Comparison of ENCODE assay signal across 13 cellular contexts in genomic region chr3:14210843-14211594, GRCh38. TPM values are rescaled to one million over a fixed set of nuclear protein-coding genes. Genes with fewer than 3 reads are reported as not detected.
A peak's percentile ranks its signal among the peaks of the same experiment; 100 is the strongest.
DNase-seq lines count a peak whose midpoint lies in the region; ATAC-seq and TF ChIP-seq lines count a peak whose summit lies in the region.
"Had no signal": no experiment of that assay in that cellular context is flagged by ENCODE, and none has a peak within 500 bp of the region (broad histone marks: within the 10 kb centered on the region; RNA-seq: fewer than 3 reads in every experiment).

No MANE protein-coding gene starts in this region.

- no peaks in the 10 kb centered on the region for H3K9me3 ChIP-seq in esophagus muscularis mucosa

- no peak overlapping the region for H3K27ac Mint-ChIP-seq in T-helper 2 cell treated with Interferon-gamma antibody and Interleukin-4, amounts not matched to agents 5 μg/mL and 100 μg/mL, for 36 hours
- H3K27ac Mint-ChIP-seq: activated naive CD8-positive, alpha-beta T cell treated with anti-CD3 and anti-CD28 coated beads, Interleukin-2, amount 10 ng/mL, durations not matched to agents 7 days and 5 days; stimulated activated naive B cell treated with anti-CD40 and anti-IgM and Interleukin-4, amounts not matched to agents 10 μg/mL and 1 μg/mL and 100 μg/mL, for 72 hours had no signal

- no peaks in the 10 kb centered on the region for H3K36me3 Mint-ChIP-seq in T-helper 2 cell treated with Interferon-gamma antibody and Interleukin-4, amounts not matched to agents 5 μg/mL and 100 μg/mL, for 36 hours (ENCODE audit: low read depth)
- H3K36me3 Mint-ChIP-seq: activated naive CD8-positive, alpha-beta T cell treated with anti-CD3 and anti-CD28 coated beads, Interleukin-2, amount 10 ng/mL, durations not matched to agents 7 days and 5 days; stimulated activated naive B cell treated with anti-CD40 and anti-IgM and Interleukin-4, amounts not matched to agents 10 μg/mL and 1 μg/mL and 100 μg/mL, for 72 hours had no signal

- TF ChIP-seq CTCF in BJ (IDR thresholded peaks at IDR 0.05; ENCODE audit: insufficient read depth, low read depth, low read length) (no peak), esophagus muscularis mucosa (IDR thresholded peaks at IDR 0.05) (no peak), omental fat pad (IDR thresholded peaks at IDR 0.05) (no peak)

- no peak overlapping the region for H3K4me3 ChIP-seq in BJ (ENCODE audit: low read depth, low read length)
- H3K4me3 ChIP-seq in esophagus muscularis mucosa, result no peak overlapping the region

- POLR2A ChIA-PET in BJ (lab: Charles Lee), result interaction anchor here (0.6 to 1.4 kb wide), 5 partner anchors 21 to 1547 kb away, joined by 3 to 8 read pairs (median 6); partner anchors contain the start of genes LSM3 and XPC

- DNase-seq in BJ (ENCODE audit: low read depth), result peak; percentile 99
- peak; percentile 15 for DNase-seq in NCI-H2227 (lab: John Stamatoyannopoulos, UW; ENCODE audit: unreplicated experiment)
- DNase-seq in esophagus muscularis mucosa (ENCODE audit: extremely low spot score), result peak; percentile 14
- no peak for DNase-seq in omental fat pad (ENCODE audit: low spot score)
- no peak for DNase-seq in T-helper 2 cell treated with Interferon-gamma antibody and Interleukin-4, amounts not matched to agents 5 μg/mL and 100 μg/mL, for 36 hours (ENCODE audit: low spot score)
- DNase-seq: activated naive CD8-positive, alpha-beta T cell treated with anti-CD3 and anti-CD28 coated beads, Interleukin-2, amount 10 ng/mL, durations not matched to agents 7 days and 5 days; stimulated activated CD4-positive, alpha-beta T cell treated with anti-CD3 and anti-CD28 coated beads, Interleukin-4, amount 100 ng/mL, for 1 hour; stimulated activated naive B cell treated with anti-CD40 and anti-IgM and Interleukin-4, amounts not matched to agents 10 μg/mL and 1 μg/mL and 100 μg/mL, for 72 hours had no signal

- no peaks in the 10 kb centered on the region for H3K27me3 Mint-ChIP-seq in T-helper 2 cell treated with Interferon-gamma antibody and Interleukin-4, amounts not matched to agents 5 μg/mL and 100 μg/mL, for 36 hours (ENCODE audit: low read depth)
- H3K27me3 Mint-ChIP-seq: stimulated activated naive B cell treated with anti-CD40 and anti-IgM and Interleukin-4, amounts not matched to agents 10 μg/mL and 1 μg/mL and 100 μg/mL, for 72 hours had no signal

- no peaks in the 10 kb centered on the region for H3K9me3 Mint-ChIP-seq in T-helper 2 cell treated with Interferon-gamma antibody and Interleukin-4, amounts not matched to agents 5 μg/mL and 100 μg/mL, for 36 hours
- H3K9me3 Mint-ChIP-seq: activated naive CD8-positive, alpha-beta T cell treated with anti-CD3 and anti-CD28 coated beads, Interleukin-2, amount 10 ng/mL, durations not matched to agents 7 days and 5 days; stimulated activated naive B cell treated with anti-CD40 and anti-IgM and Interleukin-4, amounts not matched to agents 10 μg/mL and 1 μg/mL and 100 μg/mL, for 72 hours had no signal

- CTCF ChIA-PET in BJ (lab: Yijun Ruan, JAX), result interaction anchor here (0.6 to 4.6 kb wide), 9 partner anchors 11 to 257 kb away, joined by 3 to 22 read pairs (median 3); no protein-coding TSS in a partner anchor

- no peak overlapping the region for H3K27ac ChIP-seq in esophagus muscularis mucosa (replicated peaks in 1 of 4)
- H3K27ac ChIP-seq: C4-2B, parathyroid adenoma had no signal

- H3K4me3 Mint-ChIP-seq in T-helper 2 cell treated with Interferon-gamma antibody and Interleukin-4, amounts not matched to agents 5 μg/mL and 100 μg/mL, for 36 hours, result no peak overlapping the region
- H3K4me3 Mint-ChIP-seq: activated naive CD8-positive, alpha-beta T cell treated with anti-CD3 and anti-CD28 coated beads, Interleukin-2, amount 10 ng/mL, durations not matched to agents 7 days and 5 days; stimulated activated naive B cell treated with anti-CD40 and anti-IgM and Interleukin-4, amounts not matched to agents 10 μg/mL and 1 μg/mL and 100 μg/mL, for 72 hours had no signal

- ATAC-seq in omental fat pad (ENCODE audit: low FRiP score) (peak; percentile 47), HG02759 (IDR thresholded peaks at IDR 0.05; ENCODE audit: unreplicated experiment) (no peak), GM18511 (IDR thresholded peaks at IDR 0.05; ENCODE audit: unreplicated experiment) (no peak), HG03432 (IDR thresholded peaks at IDR 0.05; ENCODE audit: unreplicated experiment) (no peak)
- ATAC-seq: stimulated activated naive B cell treated with anti-CD40 and anti-IgM and Interleukin-4, amounts not matched to agents 10 μg/mL and 1 μg/mL and 100 μg/mL, for 72 hours had no signal

- H3K27me3 ChIP-seq in BJ (ENCODE audit: control insufficient read depth, insufficient read depth, low read length) (no peaks in the 10 kb centered on the region), esophagus muscularis mucosa (no peaks in the 10 kb centered on the region)

- TF ChIP-seq POLR2A in esophagus muscularis mucosa (IDR thresholded peaks at IDR 0.05; ENCODE audit: low read depth), result no peak

- intact Hi-C loops in esophagus muscularis mucosa (cut with DNase I), result no loop called here

- no peaks in the 10 kb centered on the region for H3K4me1 Mint-ChIP-seq in T-helper 2 cell treated with Interferon-gamma antibody and Interleukin-4, amounts not matched to agents 5 μg/mL and 100 μg/mL, for 36 hours (ENCODE audit: low read depth)
- H3K4me1 Mint-ChIP-seq: activated naive CD8-positive, alpha-beta T cell treated with anti-CD3 and anti-CD28 coated beads, Interleukin-2, amount 10 ng/mL, durations not matched to agents 7 days and 5 days; stimulated activated naive B cell treated with anti-CD40 and anti-IgM and Interleukin-4, amounts not matched to agents 10 μg/mL and 1 μg/mL and 100 μg/mL, for 72 hours had no signal

- WGBS in esophagus muscularis mucosa, result 69% methylated on average over 4 of the region's 4 CpGs

- no peaks in the 10 kb centered on the region for H3K36me3 ChIP-seq in BJ (ENCODE audit: control insufficient read depth, insufficient read depth, low read length)
- no peaks in the 10 kb centered on the region for H3K36me3 ChIP-seq in esophagus muscularis mucosa

- TF ChIP-seq EP300 in esophagus muscularis mucosa (IDR thresholded peaks at IDR 0.05), result no peak

- H3K4me1 ChIP-seq in esophagus muscularis mucosa, result peaks cover 0 to 7% (median 0%) of the 10 kb centered on the region in 4 donors
- H3K4me1 ChIP-seq: parathyroid adenoma had no signal

RNA-seq across cellular contexts. Expression of gene LSM3, which starts 32.4 kb away (rescaled TPM):
- polyA plus RNA-seq in BJ (2011; rRNA removed), result 2.7 and 8.7 TPM in 2 replicates
- polyA minus RNA-seq in BJ (2011; rRNA and poly(A)+ RNA removed), result 1.00 and 1.2 TPM in 2 replicates
- 10 to 100 TPM in 2 of 4 donors, 1 to 10 TPM in 2; 8.0 to 12.0 (median 9.6) TPM for total RNA-seq in esophagus muscularis mucosa
- 10 to 100 TPM in 2 of 4 donors, 1 to 10 TPM in 2; 8.0 to 12.4 (median 10.9) TPM for total RNA-seq in omental fat pad

RNA-seq across cellular contexts. Expression of gene XPC, which starts 32.6 kb away (rescaled TPM):
- polyA plus RNA-seq in BJ (2011; rRNA removed), result 36.0 and 36.9 TPM in 2 replicates
- polyA minus RNA-seq in BJ (2011; rRNA and poly(A)+ RNA removed), result 39.2 and 48.1 TPM in 2 replicates
- total RNA-seq in esophagus muscularis mucosa (10 to 100 TPM; 28.9 to 41.9 (median 37.8) TPM), omental fat pad (10 to 100 TPM; 26.5 to 47.8 (median 33.8) TPM)

Comparison
In these comparisons a context has a peak if more than half of its experiments do, and no peak if none do; other contexts are left out.
1. DNase-seq: peak in BJ (single experiment), NCI-H2227 (single experiment) and esophagus muscularis mucosa (single experiment); none in omental fat pad (single experiment) and T-helper 2 cell treated with Interferon-gamma antibody and Interleukin-4, amounts not matched to agents 5 μg/mL and 100 μg/mL, for 36 hours (single experiment).